23 cellular contexts compared by ENCODE assay signal in genomic region chr19:13499682-13500081, GRCh38. TPM values are rescaled to one million over a fixed set of nuclear protein-coding genes. Genes with fewer than 3 reads are reported as not detected.
A peak's percentile ranks its signal among the peaks of the same experiment; 100 is the strongest.
DNase-seq lines count a peak whose midpoint lies in the region; ATAC-seq lines count a peak whose summit lies in the region.
"Had no signal": no experiment of that assay in that cellular context is flagged by ENCODE, and none has a peak within 500 bp of the region (broad histone marks: within the 10 kb centered on the region; RNA-seq: fewer than 3 reads in every experiment).

No MANE protein-coding gene starts in this region.

- DNase-seq in G401 (ENCODE audit: low spot score): peak; percentile 59
- DNase-seq: 8988T; ACHN; AML-193; BE2C; C1 segment of cervical spinal cord; Caco-2; Calu3; CD4-positive, alpha-beta memory T cell; CD4-positive, alpha-beta T cell; CD4-positive, CD25-positive, alpha-beta regulatory T cell; CD8-positive, alpha-beta memory T cell; CD8-positive, alpha-beta T cell; COR-L47; DMS 273 treated with DMSO at 0.1 percent for 48 hours; DMS153; DMS53; DMS79; DMS79 treated with DMSO at 0.1 percent for 48 hours; DND-41; EL had no signal

- ATAC-seq in GM18870 (IDR thresholded peaks at IDR 0.05; ENCODE audit: unreplicated experiment): no peak
- ATAC-seq: A549; CD8-positive, alpha-beta T cell had no signal

- in situ Hi-C loops in G401 (cut with HindIII; ENCODE audit: low sequenced_read_pairs): no loop called here

RNA-seq across cellular contexts. Expression of gene CACNA1A, which starts 6.6 kb away (rescaled TPM):
- total RNA-seq in G401 (2014; rRNA removed; shearing (Covaris generic)): 0.24 and 0.31 TPM in 2 replicates
- total RNA-seq: Caco-2 had no signal
